27 cellular contexts compared by ENCODE assay signal in the genomic region with DNA sequence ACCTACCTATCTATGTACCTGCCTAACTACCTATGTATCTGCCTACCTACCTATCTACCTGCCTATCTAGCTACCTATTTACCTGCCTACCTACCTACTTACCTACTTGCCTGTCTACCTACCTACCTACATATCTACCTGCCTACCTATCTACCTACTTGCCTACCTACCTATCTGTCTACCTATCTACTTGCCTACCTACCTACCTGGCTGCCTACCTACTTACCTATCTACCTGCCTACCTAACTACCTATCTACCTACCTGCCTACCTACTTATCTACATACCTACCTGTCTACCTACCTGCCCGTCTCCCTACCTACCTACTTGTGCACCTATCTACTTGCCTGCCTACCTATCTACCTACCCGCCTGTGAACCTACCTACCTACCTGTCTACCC.
"Had no signal": no experiment of that assay in that cellular context is flagged by ENCODE, and none has a peak within 500 bp of the region (broad histone marks: within the 10 kb centered on the region; RNA-seq: fewer than 3 reads in every experiment).

No MANE protein-coding gene starts in this region.

- FAIRE-seq: colon had no signal

- H3K36me3 ChIP-seq: brain microvascular endothelial cell, esophagus muscularis mucosa, gastroesophageal sphincter, heart right ventricle, WERI-Rb-1 had no signal

- DNase-seq: activated B cell treated with CpG ODN at 0.5 μM for 24 hours; activated CD4-positive, alpha-beta T cell treated with anti-CD3 and anti-CD28 coated beads for 48 hours; activated CD4-positive, alpha-beta T cell treated with anti-CD3 and anti-CD28 coated beads, Interleukin-2, amount 50 U/mL, for 1 hour; activated CD4-positive, alpha-beta T cell treated with anti-CD3 and anti-CD28 coated beads, Interleukin-2, amount 50 U/mL, for 48 hours; activated CD8-positive, alpha-beta memory T cell treated with anti-CD3 and anti-CD28 coated beads for 24 hours; activated CD8-positive, alpha-beta T cell treated with anti-CD3 and anti-CD28 coated beads for 36 hours; activated effector memory CD4-positive, alpha-beta T cell treated with Interleukin-2 at 50 U/mL for 16 hours; activated gamma-delta T cell treated with Interleukin-2 at 50 U/mL for 16 hours; activated naive CD4-positive, alpha-beta T cell treated with anti-CD3 and anti-CD28 coated beads, Interleukin-2, amount 50 U/mL, for 16 hours; activated naive CD4-positive, alpha-beta T cell treated with Interleukin-2 at 50 U/mL for 16 hours; activated T-cell treated with anti-CD3 and anti-CD28 coated beads, Interleukin-2, amount 50 U/mL, for 4 hours; amniotic stem cell; anterior cingulate cortex; brain microvascular endothelial cell; cortex of kidney; dermis blood vessel endothelial cell; effector CD4-positive, alpha-beta T cell; effector memory CD8-positive, alpha-beta T cell; foreskin melanocyte; heart right ventricle; T1000; WERI-Rb-1 had no signal

- H3K27ac ChIP-seq: brain microvascular endothelial cell, esophagus muscularis mucosa, gastroesophageal sphincter, heart right ventricle, WERI-Rb-1 had no signal

- H3K4me1 ChIP-seq: esophagus muscularis mucosa, gastroesophageal sphincter, heart right ventricle had no signal

- H3K4me3 ChIP-seq: esophagus muscularis mucosa, gastroesophageal sphincter, heart right ventricle had no signal

- ATAC-seq: activated CD4-positive, CD25-positive, alpha-beta regulatory T cell treated with anti-CD3 and anti-CD28 coated beads, Interleukin-2, amount 50 U/mL, for 24 hours; activated CD8-positive, alpha-beta T cell treated with anti-CD3 and anti-CD28 coated beads for 36 hours; activated T-cell treated with anti-CD3 and anti-CD28 coated beads, Interleukin-2, amount 50 U/mL, for 4 hours; activated T-helper 17 cell treated with anti-CD3 and anti-CD28 coated beads, Interleukin-2, amount 50 U/mL, for 72 hours; effector memory CD8-positive, alpha-beta T cell; gastroesophageal sphincter; heart right ventricle had no signal

- H3K27me3 ChIP-seq: brain microvascular endothelial cell had no signal
